In genomic region chr5:4413996-4414395, GRCh38 we compare ENCODE assay signal across 29 cellular contexts.
"Had no signal": no experiment of that assay in that cellular context is flagged by ENCODE, and none has a peak within 500 bp of the region (broad histone marks: within the 10 kb centered on the region; RNA-seq: fewer than 3 reads in every experiment).

No MANE protein-coding gene starts in this region.

- H3K36me3 Mint-ChIP-seq: immature natural killer cell; naive B cell; stimulated activated effector memory CD8-positive, alpha-beta T cell treated with anti-CD3 and anti-CD28 coated beads, Interleukin-12 subunit alpha, Interleukin-12 subunit beta, amount 100 ng/mL, for 72 hours had no signal

- H3K9me3 ChIP-seq: colonic mucosa, esophagus muscularis mucosa, gastroesophageal sphincter, heart left ventricle, lower lobe of right lung, prostate gland, thyroid gland, vagina had no signal

- H3K27me3 Mint-ChIP-seq: dendritic cell treated with granulocyte-macrophage colony-stimulating factor and Interleukin-4, amounts not matched to agents 40 ng/mL and 50 ng/mL, for 4 days; naive B cell; natural killer cell treated with Interleukin-12 subunit alpha and Interleukin-12 subunit beta and Interleukin-15 and Interleukin-18, amount 100 ng/mL, for 72 hours had no signal

- H3K9me3 Mint-ChIP-seq: dendritic cell treated with granulocyte-macrophage colony-stimulating factor and Interleukin-4, amounts not matched to agents 40 ng/mL and 50 ng/mL, for 4 days; neural crest cell had no signal

- H3K4me1 ChIP-seq: colonic mucosa, esophagus muscularis mucosa, foreskin keratinocyte, gastroesophageal sphincter, heart left ventricle, lower lobe of right lung, parathyroid adenoma, prostate gland, sigmoid colon, stomach, thyroid gland, vagina had no signal

- H3K9ac ChIP-seq: parathyroid adenoma had no signal

- H3K27ac Mint-ChIP-seq: dendritic cell treated with granulocyte-macrophage colony-stimulating factor and Interleukin-4, amounts not matched to agents 40 ng/mL and 50 ng/mL, for 4 days; immature natural killer cell; naive B cell; natural killer cell treated with Interleukin-12 subunit alpha and Interleukin-12 subunit beta and Interleukin-15 and Interleukin-18, amount 100 ng/mL, for 72 hours; stimulated activated effector memory CD8-positive, alpha-beta T cell treated with anti-CD3 and anti-CD28 coated beads, Interleukin-12 subunit alpha, Interleukin-12 subunit beta, amount 100 ng/mL, for 72 hours had no signal

- H3K27ac ChIP-seq: colonic mucosa, esophagus muscularis mucosa, foreskin keratinocyte, gastroesophageal sphincter, heart left ventricle, lower lobe of right lung, parathyroid adenoma, prostate gland, sigmoid colon, stomach, thyroid gland, vagina had no signal

- H3K36me3 ChIP-seq: colonic mucosa, esophagus muscularis mucosa, gastroesophageal sphincter, heart left ventricle, lower lobe of right lung, prostate gland, sigmoid colon, stomach, thyroid gland, vagina had no signal

- H3K4me3 ChIP-seq: colonic mucosa, esophagus muscularis mucosa, gastroesophageal sphincter, heart left ventricle, lower lobe of right lung, mucosa of descending colon, prostate gland, sigmoid colon, stomach, thyroid gland, vagina had no signal

- H3K4me3 Mint-ChIP-seq: dendritic cell treated with granulocyte-macrophage colony-stimulating factor and Interleukin-4, amounts not matched to agents 40 ng/mL and 50 ng/mL, for 4 days; immature natural killer cell; naive B cell; natural killer cell treated with Interleukin-12 subunit alpha and Interleukin-12 subunit beta and Interleukin-15 and Interleukin-18, amount 100 ng/mL, for 72 hours; neural crest cell; stimulated activated effector memory CD8-positive, alpha-beta T cell treated with anti-CD3 and anti-CD28 coated beads, Interleukin-12 subunit alpha, Interleukin-12 subunit beta, amount 100 ng/mL, for 72 hours had no signal

- DNase-seq: colonic mucosa; effector CD8-positive, alpha-beta T cell; foreskin keratinocyte; heart left ventricle; hypothalamus; immature natural killer cell; islet precursor cell; kidney glomerular epithelial cell; left ventricle myocardium superior; lower lobe of right lung; mucosa of descending colon; naive B cell; right cardiac atrium; sigmoid colon; stimulated activated CD4-positive, alpha-beta T cell treated with anti-CD3 and anti-CD28 coated beads, Interleukin-2, amount 100 ng/mL, for 24 hours; stimulated activated CD4-positive, alpha-beta T cell treated with anti-CD3 and anti-CD28 coated beads, Interleukin-4, amount 100 ng/mL, for 24 hours; stimulated activated naive CD4-positive, alpha-beta T cell treated with Interleukin-2 at 50 U/mL for 16 hours; stomach; thyroid gland; trophoblast cell had no signal

- H3K27me3 ChIP-seq: colonic mucosa, esophagus muscularis mucosa, foreskin keratinocyte, sigmoid colon, stomach, thyroid gland, vagina had no signal

- H3K4me1 Mint-ChIP-seq: immature natural killer cell; naive B cell; stimulated activated effector memory CD8-positive, alpha-beta T cell treated with anti-CD3 and anti-CD28 coated beads, Interleukin-12 subunit alpha, Interleukin-12 subunit beta, amount 100 ng/mL, for 72 hours had no signal
